In the genomic region with DNA sequence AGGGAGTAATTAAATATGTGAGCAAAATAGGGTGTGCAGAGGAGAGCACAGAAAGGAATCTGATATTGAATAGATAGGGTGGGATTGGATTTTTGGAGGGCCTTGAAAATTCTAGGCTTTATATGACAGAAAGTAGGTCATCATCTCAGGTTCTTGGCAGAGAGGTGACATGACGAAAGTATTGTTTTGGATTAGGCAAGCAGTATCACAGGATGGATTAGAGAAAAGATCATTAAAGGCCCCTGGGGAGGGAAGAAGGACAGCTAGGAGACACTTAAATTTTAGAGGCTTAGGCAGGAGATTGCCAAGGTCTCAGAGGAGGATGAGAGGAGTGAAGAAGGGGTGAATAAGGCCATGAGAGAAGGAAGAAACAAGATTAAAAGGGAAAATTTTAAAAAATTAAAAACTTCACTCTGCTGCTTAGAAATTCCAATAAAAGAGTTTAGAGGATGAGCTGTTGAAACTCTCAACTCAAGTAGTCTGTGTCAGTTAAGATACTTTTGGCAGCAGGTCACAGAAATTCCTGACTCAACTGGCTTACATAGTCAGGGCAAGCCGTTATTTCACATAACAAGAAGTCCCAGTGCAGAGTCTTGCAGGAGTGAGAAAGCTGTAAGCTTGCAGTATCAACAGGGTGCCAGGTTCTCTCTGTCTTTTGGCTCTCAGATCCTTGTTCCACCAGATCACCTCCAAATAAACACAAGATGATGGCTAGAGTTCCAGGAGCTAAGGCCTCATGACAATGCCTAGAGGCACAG, we compare ENCODE assay signal across 17 cellular contexts. TPM values are rescaled to one million over a fixed set of nuclear protein-coding genes. Genes with fewer than 3 reads are reported as not detected.
DNase-seq lines count a peak whose midpoint lies in the region; ATAC-seq and TF ChIP-seq lines count a peak whose summit lies in the region.
"Had no signal": no experiment of that assay in that cellular context is flagged by ENCODE, and none has a peak within 500 bp of the region (broad histone marks: within the 10 kb centered on the region; RNA-seq: fewer than 3 reads in every experiment).

No MANE protein-coding gene starts in this region.

- TF ChIP-seq EP300 in stomach (IDR thresholded peaks at IDR 0.05): no peak

- H3K27me3 ChIP-seq in stomach: no peaks in the 10 kb centered on the region
- H3K27me3 ChIP-seq in H9 (ENCODE audit: insufficient read depth, low read length): no peaks in the 10 kb centered on the region
- H3K27me3 ChIP-seq: foreskin keratinocyte had no signal

- H3K36me3 Mint-ChIP-seq in H9 (ENCODE audit: insufficient read depth in 1 of 3, low read depth in 3 of 3): peaks cover 22 to 36% (median 27%) of the 10 kb centered on the region in 3 experiments

- no peak overlapping the region for H2AFZ ChIP-seq in H9 (ENCODE audit: low read length)

- H2AK5ac ChIP-seq in H9 (ENCODE audit: insufficient read length, low read length): no peak overlapping the region

- no peaks in the 10 kb centered on the region for H4K20me1 ChIP-seq in H9 (ENCODE audit: control insufficient read depth, insufficient read depth, insufficient read length)

- no peak overlapping the region for H4K5ac ChIP-seq in H9 (ENCODE audit: insufficient read length, low read depth, low read length)

- TF ChIP-seq CTCF in fibroblast of mammary gland (conservative IDR thresholded peaks at IDR 0.05; ENCODE audit: control insufficient read depth, insufficient read depth, low read depth, low read length): no peak
- TF ChIP-seq CTCF in stomach (IDR thresholded peaks at IDR 0.05): no peak
- TF ChIP-seq CTCF in H9 (conservative IDR thresholded peaks at IDR 0.05): no peak

- peaks cover 2% of the 10 kb centered on the region; the same call in 1 of the 2 replicates for H3K27me3 Mint-ChIP-seq in H9 (ENCODE audit: low read depth)

- H3K4me1 ChIP-seq in stomach (no peaks in the 10 kb centered on the region), H9 (ENCODE audit: insufficient read depth, low read length) (peaks cover 3% of the 10 kb centered on the region; the same call in 1 of the 2 replicates)
- H3K4me1 ChIP-seq: foreskin keratinocyte had no signal

- H3T11ph ChIP-seq in H9 (ENCODE audit: low read length): no peak overlapping the region

- no peak overlapping the region for H4K91ac ChIP-seq in H9 (ENCODE audit: insufficient read length, low read depth, low read length)

- H3K14ac ChIP-seq in H9 (ENCODE audit: insufficient read depth, low read length): no peak overlapping the region

- ATAC-seq in sciatic nerve: peak; percentile 92
- ATAC-seq: foreskin keratinocyte, natural killer cell had no signal

- H4K8ac ChIP-seq in H9 (replicated peaks; ENCODE audit: insufficient read length, low read depth, low read length): no peak overlapping the region

- H3K4me3 ChIP-seq in fibroblast of mammary gland (ENCODE audit: control insufficient read depth, low read depth, low read length) (no peak overlapping the region), stomach (no peak overlapping the region)

- H3K4ac ChIP-seq in H9 (ENCODE audit: low read depth, low read length): no peak overlapping the region

- H3K56ac ChIP-seq in H9 (ENCODE audit: insufficient read length, low read depth, low read length): no peak overlapping the region

- H3K27ac ChIP-seq in stomach (peak overlapping the region in 1 of 5 donors; percentile 5), H9 (ENCODE audit: insufficient read length, low read depth, low read length) (no peak overlapping the region)
- H3K27ac ChIP-seq: foreskin keratinocyte had no signal

- DNase-seq in GM03348 (ENCODE audit: low spot score) (peak; percentile 45), NCI-H69 (lab: John Stamatoyannopoulos, UW) (peak; percentile 62), fibroblast of mammary gland (ENCODE audit: low read depth) (peak; percentile 88), sciatic nerve (ENCODE audit: low spot score) (no peak), stomach (no peak), H9 (no peak), NCI-H1436 treated with DMSO at 0.1 percent for 48 hours (lab: John Stamatoyannopoulos, UW) (no peak), GM19238 (ENCODE audit: insufficient read length, low spot score) (no peak)
- DNase-seq: activated CD4-positive, alpha-beta T cell treated with anti-CD3 and anti-CD28 coated beads for 1 hour; activated CD8-positive, alpha-beta memory T cell treated with anti-CD3 and anti-CD28 coated beads, Interleukin-2, amount 50 U/mL, for 4 hours; activated naive CD4-positive, alpha-beta T cell treated with anti-CD3 and anti-CD28 coated beads for 36 hours; DMS53; natural killer cell; NCI-H2171; Right ventricle myocardium superior had no signal

- no peaks in the 10 kb centered on the region for H3K23me2 ChIP-seq in H9 (ENCODE audit: insufficient read length, low read depth, low read length, poor library complexity, severe bottlenecking)

- H3K4me2 ChIP-seq in H9 (ENCODE audit: insufficient read depth, insufficient read length, low read length): no peak overlapping the region

- H3K36me3 ChIP-seq in stomach: no peaks in the 10 kb centered on the region

- no peak overlapping the region for H3K23ac ChIP-seq in H9 (ENCODE audit: insufficient read length, low read depth, low read length)

- H3K9ac ChIP-seq in H9 (ENCODE audit: extremely low read depth, insufficient read length, low read length): no peak overlapping the region

- H3K27ac Mint-ChIP-seq in H9: no peak overlapping the region; a peak in 1 of 7 replicates
- H3K27ac Mint-ChIP-seq: activated naive CD4-positive, alpha-beta T cell treated with anti-CD3 and anti-CD28 coated beads for 36 hours; natural killer cell had no signal

- H3K4me3 Mint-ChIP-seq in H9: no peak overlapping the region
- H3K4me3 Mint-ChIP-seq: activated naive CD4-positive, alpha-beta T cell treated with anti-CD3 and anti-CD28 coated beads for 36 hours; natural killer cell had no signal

- peaks cover 8% of the 10 kb centered on the region; the same call in 1 of the 2 replicates for H3K79me2 ChIP-seq in H9 (ENCODE audit: insufficient read depth, low read length)

- H2BK20ac ChIP-seq in H9 (ENCODE audit: low read depth, low read length, poor library complexity, severe bottlenecking): no peak overlapping the region

- H3K18ac ChIP-seq in H9 (ENCODE audit: insufficient read length, low read depth, low read length): no peak overlapping the region

- WGBS in stomach, 5 donors: 56 to 74% (median 66%) methylated on average over 2 of the region's 2 CpGs
- no CpG with 5 or more reads among the region's 2 CpGs for WGBS in H9 (ENCODE audit: extremely low coverage, insufficient read length, low lambda C conversion rate)

- H3K9me3 ChIP-seq in stomach (peaks cover 5 to 20% (median 14%) of the 10 kb centered on the region in 4 donors), H9 (ENCODE audit: control insufficient read depth, low read depth, low read length) (no peaks in the 10 kb centered on the region)

- H2BK120ac ChIP-seq in H9 (ENCODE audit: low read depth, low read length, poor library complexity, severe bottlenecking): no peak overlapping the region

- H2BK5ac ChIP-seq in H9 (ENCODE audit: insufficient read length, low read length): no peak overlapping the region

- no peak for TF ChIP-seq POLR2A in stomach (IDR thresholded peaks at IDR 0.05)

- H3K4me1 Mint-ChIP-seq in H9: peaks cover 38 to 44% of the 10 kb centered on the region in 2 experiments
- H3K4me1 Mint-ChIP-seq: natural killer cell had no signal

- H2BK12ac ChIP-seq in H9 (ENCODE audit: insufficient read length, low read depth, low read length): no peak overlapping the region

- H2BK15ac ChIP-seq in H9 (ENCODE audit: low read depth, low read length): no peak overlapping the region

- H3K9me3 Mint-ChIP-seq in H9: peaks cover 13 to 23% of the 10 kb centered on the region in 2 experiments; a peak in 4 of 5 replicates

- no peaks in the 10 kb centered on the region for H3K79me1 ChIP-seq in H9 (ENCODE audit: insufficient read depth, low read depth, low read length, poor library complexity, severe bottlenecking)

- intact Hi-C loops in sciatic nerve (cut with DNase I): no loop called here
- intact Hi-C loops in stomach (cut with DNase I; ENCODE audit: low total_unique reads): no loop called here

RNA-seq across cellular contexts. Expression of a gene that starts 8.8 kb away (rescaled TPM):
- total RNA-seq in sciatic nerve (37.8 TPM), stomach (10 to 100 TPM in 3 of 5 donors, 1 to 10 TPM in 2; 1.2 to 52.7 (median 11.6) TPM), H9 (2021) (15.6 and 16.1 TPM in 2 replicates)
- 1 to 10 TPM in 2 of 3 donors, under 1 TPM in 1; 0.70 to 2.0 (median 1.6) TPM for polyA plus RNA-seq in stomach
- total RNA-seq: activated naive CD4-positive, alpha-beta T cell treated with anti-CD3 and anti-CD28 coated beads for 36 hours; natural killer cell; T-helper 2 cell treated with Interferon-gamma antibody and Interleukin-4, amounts not matched to agents 100 ng/mL and 5 ng/mL, for 36 hours had no signal

Comparison
In these comparisons a context has a peak if more than half of its experiments do, and no peak if none do; other contexts are left out.
1. DNase-seq: peak in GM03348 (single experiment), NCI-H69 (single experiment) and fibroblast of mammary gland (single experiment); none in sciatic nerve (single experiment), stomach (single experiment), H9 (single experiment), NCI-H1436 treated with DMSO at 0.1 percent for 48 hours (single experiment) and GM19238 (single experiment).